ENCODE assay signal across 9 cellular contexts in genomic region chr16:3642397-3643094, GRCh38. TPM values are rescaled to one million over a fixed set of nuclear protein-coding genes. Genes with fewer than 3 reads are reported as not detected.
A peak's percentile ranks its signal among the peaks of the same experiment; 100 is the strongest.
DNase-seq lines count a peak whose midpoint lies in the region; ATAC-seq, FAIRE-seq and TF ChIP-seq lines count a peak whose summit lies in the region.
"Had no signal": no experiment of that assay in that cellular context is flagged by ENCODE, and none has a peak within 500 bp of the region (broad histone marks: within the 10 kb centered on the region; RNA-seq: fewer than 3 reads in every experiment).

No MANE protein-coding gene starts in this region.

- H3K27me3 Mint-ChIP-seq in osteocyte (ENCODE audit: unreplicated experiment), result no peaks in the 10 kb centered on the region
- H3K27me3 Mint-ChIP-seq in stimulated activated memory B cell treated with anti-CD40 and anti-IgM and Interleukin-4, amounts not matched to agents 10 μg/mL and 1 μg/mL and 100 μg/mL, for 72 hours, result no peaks in the 10 kb centered on the region

- H3K4me1 Mint-ChIP-seq in osteocyte (ENCODE audit: unreplicated experiment), result peaks cover 27% of the 10 kb centered on the region
- peaks cover 27% of the 10 kb centered on the region for H3K4me1 Mint-ChIP-seq in stimulated activated memory B cell treated with anti-CD40 and anti-IgM and Interleukin-4, amounts not matched to agents 10 μg/mL and 1 μg/mL and 100 μg/mL, for 72 hours

- H3K9me3 Mint-ChIP-seq in osteocyte (ENCODE audit: unreplicated experiment), result no peaks in the 10 kb centered on the region
- no peaks in the 10 kb centered on the region for H3K9me3 Mint-ChIP-seq in stimulated activated memory B cell treated with anti-CD40 and anti-IgM and Interleukin-4, amounts not matched to agents 10 μg/mL and 1 μg/mL and 100 μg/mL, for 72 hours

- H3K36me3 Mint-ChIP-seq in osteocyte (ENCODE audit: unreplicated experiment), result peaks cover 2% of the 10 kb centered on the region
- peaks cover 12% of the 10 kb centered on the region for H3K36me3 Mint-ChIP-seq in stimulated activated memory B cell treated with anti-CD40 and anti-IgM and Interleukin-4, amounts not matched to agents 10 μg/mL and 1 μg/mL and 100 μg/mL, for 72 hours

- DNase-seq in ELF-1 (ENCODE audit: low read depth, low spot score) (peak; percentile 87), RPMI7951 (ENCODE audit: low read depth) (peak; percentile 14), epithelial cell of esophagus (ENCODE audit: low read depth) (peak; percentile 84), osteocyte (ENCODE audit: extremely low spot score, unreplicated experiment) (peak; percentile 78), RCC 7860 (ENCODE audit: low spot score) (no peak), GM12892 (ENCODE audit: insufficient read length) (no peak), NCI-H2171 (lab: John Stamatoyannopoulos, UW) (no peak)
- DNase-seq: activated CD4-positive, alpha-beta T cell treated with anti-CD3 and anti-CD28 coated beads, Interleukin-2, amount 50 U/mL, for 1 hour had no signal

- H3K4me3 Mint-ChIP-seq in osteocyte (ENCODE audit: unreplicated experiment), result no peak overlapping the region
- no peak overlapping the region for H3K4me3 Mint-ChIP-seq in stimulated activated memory B cell treated with anti-CD40 and anti-IgM and Interleukin-4, amounts not matched to agents 10 μg/mL and 1 μg/mL and 100 μg/mL, for 72 hours

- ATAC-seq in stimulated activated memory B cell treated with anti-CD40 and anti-IgM and Interleukin-4, amounts not matched to agents 10 μg/mL and 1 μg/mL and 100 μg/mL, for 72 hours, result no peak

- TF ChIP-seq POLR2A in GM12892 (IDR thresholded peaks at IDR 0.05; ENCODE audit: low read depth, low read length), result no peak

- FAIRE-seq in RCC 7860 (lab: Jason Lieb, UNC) (no peak), GM12892 (lab: Jason Lieb, UNC) (no peak)

- TF ChIP-seq CTCF in epithelial cell of esophagus (IDR thresholded peaks at IDR 0.05; ENCODE audit: insufficient read depth, low read depth, low read length, missing control alignments), result no peak
- TF ChIP-seq CTCF in osteocyte (IDR thresholded peaks at IDR 0.05), result no peak

- H3K27ac Mint-ChIP-seq in osteocyte (ENCODE audit: unreplicated experiment), result peak overlapping the region; percentile 66
- H3K27ac Mint-ChIP-seq in stimulated activated memory B cell treated with anti-CD40 and anti-IgM and Interleukin-4, amounts not matched to agents 10 μg/mL and 1 μg/mL and 100 μg/mL, for 72 hours, result no peak overlapping the region

- peak overlapping the region; percentile 19 for H3K4me3 ChIP-seq in epithelial cell of esophagus (ENCODE audit: low read length)

RNA-seq across cellular contexts. Expression of gene DNASE1, which starts 11.9 kb away (rescaled TPM):
- total RNA-seq in RPMI7951 (2014; rRNA removed; shearing (Covaris generic)), result 5.1 and 7.4 TPM in 2 replicates
- 22.5 and 23.1 TPM in 2 replicates for total RNA-seq in osteocyte
- polyA plus RNA-seq in GM12892 (2012; ENCODE audit: missing spikeins), result 8.5 TPM

RNA-seq across cellular contexts. Expression of gene SLX4, which starts 31.1 kb away (rescaled TPM):
- total RNA-seq in RPMI7951 (2014; rRNA removed; shearing (Covaris generic)), result 2.6 and 3.4 TPM in 2 replicates
- total RNA-seq in osteocyte, result 7.1 and 8.4 TPM in 2 replicates
- 4.9 TPM for polyA plus RNA-seq in GM12892 (2012; ENCODE audit: missing spikeins)

Comparison
In these comparisons a context has a peak if more than half of its experiments do, and no peak if none do; other contexts are left out.
1. DNase-seq: peak in ELF-1 (single experiment), RPMI7951 (single experiment), epithelial cell of esophagus (single experiment) and osteocyte (single experiment); none in RCC 7860 (single experiment), GM12892 (single experiment) and NCI-H2171 (single experiment).